In the genomic region with DNA sequence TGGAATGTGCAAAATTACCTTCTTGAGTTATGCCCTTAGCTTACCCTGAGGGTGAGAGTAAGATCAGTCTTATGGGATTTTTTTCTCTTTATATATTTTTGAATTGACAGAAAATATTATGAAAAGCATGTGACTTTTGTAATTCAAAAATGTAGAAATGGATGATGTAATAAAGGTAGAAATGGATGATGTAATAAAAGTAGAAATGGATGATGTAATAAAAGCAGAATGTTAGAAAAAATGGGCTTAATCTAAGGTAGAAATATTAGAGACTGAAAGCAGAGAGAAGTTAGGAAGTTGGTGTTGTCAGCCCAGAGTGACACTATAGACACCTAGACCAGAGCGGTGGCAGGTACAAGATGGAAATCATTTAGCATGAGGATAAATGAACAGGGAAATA, we compare ENCODE assay signal across 2 cellular contexts.
TF ChIP-seq lines count a peak whose summit lies in the region.

No MANE protein-coding gene starts in this region.

TF ChIP-seq in HEK293, 187 proteins besides CTCF, POLR2A, EP300 and RAD21 (continued from another document):
- no peak for TF ChIP-seq TRIM28 (IDR thresholded peaks at IDR 0.05; ENCODE audit: borderline replicate concordance, low read length)

TF ChIP-seq in K562, 482 proteins besides CTCF, POLR2A, EP300 and RAD21 (continued from another document):
- TF ChIP-seq SIX5 (IDR thresholded peaks at IDR 0.05; ENCODE audit: borderline replicate concordance in 1 of 2, insufficient read depth in 1 of 2, low read depth in 1 of 2, low read length in 2 of 2) = no peak
- no peak for TF ChIP-seq MBD2 (IDR thresholded peaks at IDR 0.05; ENCODE audit: borderline replicate concordance, low read depth)
- no peak for TF ChIP-seq RAD51 (IDR thresholded peaks at IDR 0.05; ENCODE audit: borderline replicate concordance, low read depth)
- TF ChIP-seq TAF7 (tag; IDR thresholded peaks at IDR 0.05) = no peak
- TF ChIP-seq, protein P1, sequence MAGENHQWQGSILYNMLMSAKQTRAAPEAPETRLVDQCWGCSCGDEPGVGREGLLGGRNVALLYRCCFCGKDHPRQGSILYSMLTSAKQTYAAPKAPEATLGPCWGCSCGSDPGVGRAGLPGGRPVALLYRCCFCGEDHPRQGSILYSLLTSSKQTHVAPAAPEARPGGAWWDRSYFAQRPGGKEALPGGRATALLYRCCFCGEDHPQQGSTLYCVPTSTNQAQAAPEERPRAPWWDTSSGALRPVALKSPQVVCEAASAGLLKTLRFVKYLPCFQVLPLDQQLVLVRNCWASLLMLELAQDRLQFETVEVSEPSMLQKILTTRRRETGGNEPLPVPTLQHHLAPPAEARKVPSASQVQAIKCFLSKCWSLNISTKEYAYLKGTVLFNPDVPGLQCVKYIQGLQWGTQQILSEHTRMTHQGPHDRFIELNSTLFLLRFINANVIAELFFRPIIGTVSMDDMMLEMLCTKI (IDR thresholded peaks at IDR 0.05; ENCODE audit: partially characterized antibody) = no peak
- TF ChIP-seq OTX1 (CRISPR knock-in tag; IDR thresholded peaks at IDR 0.05) = no peak
- no peak for TF ChIP-seq ZNF146 (CRISPR knock-in tag; IDR thresholded peaks at IDR 0.05; ENCODE audit: unreplicated experiment)
- no peak for TF ChIP-seq PHF8 (IDR thresholded peaks at IDR 0.05; ENCODE audit: borderline replicate concordance, low read length)
- TF ChIP-seq, protein P2, sequence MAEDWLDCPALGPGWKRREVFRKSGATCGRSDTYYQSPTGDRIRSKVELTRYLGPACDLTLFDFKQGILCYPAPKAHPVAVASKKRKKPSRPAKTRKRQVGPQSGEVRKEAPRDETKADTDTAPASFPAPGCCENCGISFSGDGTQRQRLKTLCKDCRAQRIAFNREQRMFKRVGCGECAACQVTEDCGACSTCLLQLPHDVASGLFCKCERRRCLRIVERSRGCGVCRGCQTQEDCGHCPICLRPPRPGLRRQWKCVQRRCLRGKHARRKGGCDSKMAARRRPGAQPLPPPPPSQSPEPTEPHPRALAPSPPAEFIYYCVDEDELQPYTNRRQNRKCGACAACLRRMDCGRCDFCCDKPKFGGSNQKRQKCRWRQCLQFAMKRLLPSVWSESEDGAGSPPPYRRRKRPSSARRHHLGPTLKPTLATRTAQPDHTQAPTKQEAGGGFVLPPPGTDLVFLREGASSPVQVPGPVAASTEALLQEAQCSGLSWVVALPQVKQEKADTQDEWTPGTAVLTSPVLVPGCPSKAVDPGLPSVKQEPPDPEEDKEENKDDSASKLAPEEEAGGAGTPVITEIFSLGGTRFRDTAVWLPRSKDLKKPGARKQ (CRISPR knock-in tag; IDR thresholded peaks at IDR 0.05) = no peak
- TF ChIP-seq CEBPB (tag; IDR thresholded peaks at IDR 0.05) = peak; percentile 43
- TF ChIP-seq BCL6 (CRISPR knock-in tag; IDR thresholded peaks at IDR 0.05) = no peak
- TF ChIP-seq ZNF766 (CRISPR knock-in tag; conservative IDR thresholded peaks at IDR 0.05) = no peak
- TF ChIP-seq, protein P3, sequence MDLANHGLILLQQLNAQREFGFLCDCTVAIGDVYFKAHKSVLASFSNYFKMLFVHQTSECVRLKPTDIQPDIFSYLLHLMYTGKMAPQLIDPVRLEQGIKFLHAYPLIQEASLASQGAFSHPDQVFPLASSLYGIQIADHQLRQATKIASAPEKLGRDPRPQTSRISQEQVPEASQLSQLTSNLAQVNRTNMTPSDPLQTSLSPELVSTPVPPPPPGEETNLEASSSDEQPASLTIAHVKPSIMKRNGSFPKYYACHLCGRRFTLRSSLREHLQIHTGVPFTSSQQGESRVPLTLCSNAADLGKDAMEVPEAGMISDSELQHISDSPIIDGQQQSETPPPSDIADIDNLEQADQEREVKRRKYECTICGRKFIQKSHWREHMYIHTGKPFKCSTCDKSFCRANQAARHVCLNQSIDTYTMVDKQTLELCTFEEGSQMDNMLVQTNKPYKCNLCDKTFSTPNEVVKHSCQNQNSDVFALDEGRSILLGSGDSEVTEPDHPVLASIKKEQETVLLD (IDR thresholded peaks at IDR 0.05) = no peak
- no peak for TF ChIP-seq ILF3 (IDR thresholded peaks at IDR 0.05; ENCODE audit: borderline replicate concordance)
- no peak for TF ChIP-seq SMAD4 (CRISPR knock-in tag; conservative IDR thresholded peaks at IDR 0.05)
- no peak for TF ChIP-seq LCOR (CRISPR knock-in tag; IDR thresholded peaks at IDR 0.05)
- no peak for TF ChIP-seq KLF13 (tag; IDR thresholded peaks at IDR 0.05; ENCODE audit: borderline replicate concordance, low read depth)
- TF ChIP-seq NCOR1 (IDR thresholded peaks at IDR 0.05) = no peak
- TF ChIP-seq, protein P4, sequence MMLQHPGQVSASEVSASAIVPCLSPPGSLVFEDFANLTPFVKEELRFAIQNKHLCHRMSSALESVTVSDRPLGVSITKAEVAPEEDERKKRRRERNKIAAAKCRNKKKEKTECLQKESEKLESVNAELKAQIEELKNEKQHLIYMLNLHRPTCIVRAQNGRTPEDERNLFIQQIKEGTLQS (IDR thresholded peaks at IDR 0.05) = peak; percentile 66
- TF ChIP-seq, protein P4 (CRISPR knock-in tag; conservative IDR thresholded peaks at IDR 0.05) = no peak
- TF ChIP-seq LEF1 (IDR thresholded peaks at IDR 0.05) = no peak
- no peak for TF ChIP-seq ZC3H4 (CRISPR knock-in tag; IDR thresholded peaks at IDR 0.05; ENCODE audit: borderline replicate concordance)
- no peak for TF ChIP-seq ZNF212 (CRISPR knock-in tag; IDR thresholded peaks at IDR 0.05)
- TF ChIP-seq CEBPG (CRISPR knock-in tag; IDR thresholded peaks at IDR 0.05) = no peak
- peak; percentile 55 to 78; a peak in 3 of 4 replicates for TF ChIP-seq CEBPG (tag; conservative IDR thresholded peaks at IDR 0.05 in 1 of 2, IDR thresholded peaks at IDR 0.05 in 1 of 2)
- TF ChIP-seq MAZ (CRISPR knock-in tag; conservative IDR thresholded peaks at IDR 0.05 in 1 of 2, IDR thresholded peaks at IDR 0.05 in 1 of 2) = no peak
